Comparison of ENCODE assay signal across 17 cellular contexts in the genomic region with DNA sequence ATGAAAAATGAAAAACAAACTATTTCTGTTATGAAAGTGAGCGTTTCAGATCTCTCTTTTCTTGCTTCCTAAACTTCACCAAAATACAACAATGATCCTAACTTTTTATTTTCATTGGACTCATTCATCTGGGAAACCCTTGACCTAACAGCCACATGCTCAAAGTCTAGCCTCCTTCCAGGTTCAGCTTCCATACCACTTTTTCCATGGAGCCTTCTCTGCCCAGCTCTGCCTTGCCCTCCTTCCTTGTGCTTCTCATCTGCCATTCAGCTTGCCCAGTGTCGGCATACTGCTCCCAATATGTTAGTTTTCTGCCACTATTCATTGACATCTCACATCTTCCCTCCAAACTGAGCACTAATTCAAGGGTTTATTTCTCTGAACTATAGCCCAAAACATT.
A peak's percentile ranks its signal among the peaks of the same experiment; 100 is the strongest.
DNase-seq lines count a peak whose midpoint lies in the region; ATAC-seq and TF ChIP-seq lines count a peak whose summit lies in the region.
"Had no signal": no experiment of that assay in that cellular context is flagged by ENCODE, and none has a peak within 500 bp of the region (broad histone marks: within the 10 kb centered on the region; RNA-seq: fewer than 3 reads in every experiment).

No MANE protein-coding gene starts in this region.

- H2BK15ac ChIP-seq in mesenchymal stem cell (ENCODE audit: low read depth, poor library complexity, severe bottlenecking), result no peak overlapping the region

- H3K9ac ChIP-seq in mammary epithelial cell (ENCODE audit: insufficient read depth, low read length), result no peak overlapping the region
- no peak overlapping the region for H3K9ac ChIP-seq in mesenchymal stem cell (ENCODE audit: low read length)

- DNase-seq in NCI-H226, result peak; percentile 16
- peak; percentile 78 for DNase-seq in mammary epithelial cell
- peak; percentile 22 for DNase-seq in mesenchymal stem cell
- no peak for DNase-seq in activated CD4-positive, alpha-beta memory T cell treated with anti-CD3 and anti-CD28 coated beads for 36 hours
- DNase-seq in activated naive CD4-positive, alpha-beta T cell treated with anti-CD3 and anti-CD28 coated beads for 36 hours, result no peak
- DNase-seq in COR-L47 (lab: John Stamatoyannopoulos, UW), result no peak
- DNase-seq: activated CD4-positive, alpha-beta T cell treated with anti-CD3 and anti-CD28 coated beads, Interleukin-2, amount 10 ng/mL, durations not matched to agents 24 days and 14 days; activated naive CD4-positive, alpha-beta T cell treated with Interleukin-2 at 50 U/mL for 16 hours; CD8-positive, alpha-beta memory T cell; H7; KBM-7; NCI-H774; stimulated activated naive CD8-positive, alpha-beta T cell treated with anti-CD3 and anti-CD28 coated beads, Interleukin-15, Interleukin-2, amounts not matched to agents 100 U/mL and 50 U/mL, for 24 hours had no signal

- no peaks in the 10 kb centered on the region for H3K79me1 ChIP-seq in mesenchymal stem cell (replicated peaks; ENCODE audit: low read length, poor library complexity, severe bottlenecking)

- H2BK12ac ChIP-seq in mesenchymal stem cell (ENCODE audit: low read length in 2 of 2), result no peak overlapping the region

- no peak overlapping the region for H3K18ac ChIP-seq in mesenchymal stem cell (ENCODE audit: low read depth in 1 of 2, low read length in 2 of 2)

- no peak overlapping the region for H3K14ac ChIP-seq in mesenchymal stem cell (ENCODE audit: low read length in 2 of 2)

- in situ Hi-C loops in mammary epithelial cell (cut with MboI; ENCODE audit: low sequenced_read_pairs in 2 of 2), result loop anchor here (10.0 to 25.0 kb wide), 2 partner anchors 359 to 529 kb away; no protein-coding TSS in a partner anchor

- no peak overlapping the region for H4K91ac ChIP-seq in mesenchymal stem cell (ENCODE audit: low read length)

- H3K27me3 Mint-ChIP-seq in activated CD4-positive, alpha-beta memory T cell treated with anti-CD3 and anti-CD28 coated beads for 36 hours, result no peaks in the 10 kb centered on the region
- H3K27me3 Mint-ChIP-seq in activated naive CD4-positive, alpha-beta T cell treated with anti-CD3 and anti-CD28 coated beads for 36 hours (ENCODE audit: low read depth), result peaks cover 7% of the 10 kb centered on the region
- H3K27me3 Mint-ChIP-seq: activated CD4-positive, alpha-beta T cell treated with anti-CD3 and anti-CD28 coated beads, Interleukin-2, amount 10 ng/mL, durations not matched to agents 24 days and 14 days had no signal

- CTCF ChIA-PET in mammary epithelial cell (lab: Charles Lee; ENCODE audit: low non-redundant PET), result no interaction called here
- CTCF ChIA-PET in activated CD4-positive, alpha-beta memory T cell treated with anti-CD3 and anti-CD28 coated beads for 36 hours (lab: Charles Lee), result no interaction called here
- CTCF ChIA-PET in activated naive CD4-positive, alpha-beta T cell treated with anti-CD3 and anti-CD28 coated beads for 36 hours (lab: Charles Lee), result interaction anchor here (0.6 kb wide), 1 partner anchor 531 kb away, joined by 4 read pairs; no protein-coding TSS in a partner anchor

- H3K79me2 ChIP-seq in mammary epithelial cell (ENCODE audit: insufficient read depth, low read length), result no peaks in the 10 kb centered on the region

- H3K23ac ChIP-seq in mesenchymal stem cell (ENCODE audit: low read length in 2 of 2), result no peak overlapping the region

- H3K27me3 ChIP-seq in mammary epithelial cell (ENCODE audit: insufficient read depth, low read length) (no peaks in the 10 kb centered on the region), mesenchymal stem cell (ENCODE audit: control insufficient read depth in 1 of 2, insufficient read depth in 1 of 2, low read length in 2 of 2) (no peaks in the 10 kb centered on the region)
- H3K27me3 ChIP-seq: gastroesophageal sphincter, right atrium auricular region had no signal

- WGBS in mammary epithelial cell (ENCODE audit: low coverage, missing lambda C conversion rate), result 17% methylated on average over 2 of the region's 2 CpGs
- 29% methylated on average over 2 of the region's 2 CpGs for WGBS in mesenchymal stem cell

- H3K4me1 Mint-ChIP-seq in activated CD4-positive, alpha-beta memory T cell treated with anti-CD3 and anti-CD28 coated beads for 36 hours (ENCODE audit: low read depth), result no peaks in the 10 kb centered on the region
- no peaks in the 10 kb centered on the region for H3K4me1 Mint-ChIP-seq in activated naive CD4-positive, alpha-beta T cell treated with anti-CD3 and anti-CD28 coated beads for 36 hours (ENCODE audit: low read depth)
- H3K4me1 Mint-ChIP-seq: activated CD4-positive, alpha-beta T cell treated with anti-CD3 and anti-CD28 coated beads, Interleukin-2, amount 10 ng/mL, durations not matched to agents 24 days and 14 days; CD8-positive, alpha-beta memory T cell had no signal

- H3K4me1 ChIP-seq in mammary epithelial cell (ENCODE audit: insufficient read depth, low read length) (peaks cover 35% of the 10 kb centered on the region), mesenchymal stem cell (ENCODE audit: control insufficient read depth, insufficient read depth, low read depth, low read length) (peaks cover 2% of the 10 kb centered on the region)
- H3K4me1 ChIP-seq: gastroesophageal sphincter, right atrium auricular region had no signal

- dilution Hi-C loops in mammary epithelial cell (cut with HindIII; ENCODE audit: low sequenced_read_pairs), result loop anchor here (25.0 kb wide), 1 partner anchor 359 kb away; no protein-coding TSS in a partner anchor

- POLR2A ChIA-PET in activated CD4-positive, alpha-beta memory T cell treated with anti-CD3 and anti-CD28 coated beads for 36 hours (lab: Charles Lee), result no interaction called here

- H3K36me3 ChIP-seq in mammary epithelial cell (ENCODE audit: insufficient read depth, low read length) (no peaks in the 10 kb centered on the region), mesenchymal stem cell (ENCODE audit: control insufficient read depth in 1 of 2, insufficient read depth in 2 of 2, low read depth in 1 of 2, low read length in 2 of 2) (no peaks in the 10 kb centered on the region)
- H3K36me3 ChIP-seq: gastroesophageal sphincter, right atrium auricular region had no signal

- H3K9me3 Mint-ChIP-seq in activated CD4-positive, alpha-beta memory T cell treated with anti-CD3 and anti-CD28 coated beads for 36 hours, result no peaks in the 10 kb centered on the region
- H3K9me3 Mint-ChIP-seq in activated naive CD4-positive, alpha-beta T cell treated with anti-CD3 and anti-CD28 coated beads for 36 hours, result peaks cover 3% of the 10 kb centered on the region
- H3K9me3 Mint-ChIP-seq: activated CD4-positive, alpha-beta T cell treated with anti-CD3 and anti-CD28 coated beads, Interleukin-2, amount 10 ng/mL, durations not matched to agents 24 days and 14 days had no signal

- H3K27ac Mint-ChIP-seq in activated CD4-positive, alpha-beta memory T cell treated with anti-CD3 and anti-CD28 coated beads for 36 hours, result no peak overlapping the region
- no peak overlapping the region for H3K27ac Mint-ChIP-seq in activated naive CD4-positive, alpha-beta T cell treated with anti-CD3 and anti-CD28 coated beads for 36 hours
- H3K27ac Mint-ChIP-seq: activated CD4-positive, alpha-beta T cell treated with anti-CD3 and anti-CD28 coated beads, Interleukin-2, amount 10 ng/mL, durations not matched to agents 24 days and 14 days; CD8-positive, alpha-beta memory T cell had no signal

- H3K4me3 ChIP-seq in mammary epithelial cell (replicated peaks in 1 of 3; ENCODE audit: insufficient read depth in 1 of 3, low read depth in 2 of 3, low read length in 3 of 3) (no peak overlapping the region), mesenchymal stem cell (ENCODE audit: insufficient read depth in 1 of 2, low read depth in 1 of 2, low read length in 2 of 2) (no peak overlapping the region)
- H3K4me3 ChIP-seq: gastroesophageal sphincter, right atrium auricular region had no signal

- H2AFZ ChIP-seq in mammary epithelial cell (ENCODE audit: low read depth, low read length), result peak overlapping the region; percentile 41
- H2AFZ ChIP-seq in mesenchymal stem cell (ENCODE audit: low read depth, low read length), result no peak overlapping the region

- no peak overlapping the region for H2BK5ac ChIP-seq in mesenchymal stem cell (ENCODE audit: low read depth, low read length, poor library complexity, severe bottlenecking)

- no peaks in the 10 kb centered on the region for H4K20me1 ChIP-seq in mammary epithelial cell (ENCODE audit: insufficient read depth, low read length)

- H3K4me2 ChIP-seq in mammary epithelial cell (ENCODE audit: insufficient read depth, low read depth, low read length), result peak overlapping the region; percentile 40
- H3K4me2 ChIP-seq in mesenchymal stem cell (ENCODE audit: low read length, poor library complexity, severe bottlenecking), result no peak overlapping the region

- H4K8ac ChIP-seq in mesenchymal stem cell (ENCODE audit: low read length), result no peak overlapping the region

- H3K4ac ChIP-seq in mesenchymal stem cell (ENCODE audit: low read depth in 1 of 2, low read length in 2 of 2), result no peak overlapping the region

- peak overlapping the region; percentile 81 for H3K27ac ChIP-seq in mammary epithelial cell (ENCODE audit: insufficient read depth, low read depth, low read length)
- H3K27ac ChIP-seq in mesenchymal stem cell (ENCODE audit: low read length, poor library complexity, severe bottlenecking), result peak overlapping the region; percentile 12
- H3K27ac ChIP-seq: gastroesophageal sphincter, right atrium auricular region had no signal

- no peak overlapping the region for H2BK120ac ChIP-seq in mesenchymal stem cell (ENCODE audit: low read depth, low read length)

- no peak overlapping the region for H3K4me3 Mint-ChIP-seq in activated CD4-positive, alpha-beta memory T cell treated with anti-CD3 and anti-CD28 coated beads for 36 hours
- no peak overlapping the region for H3K4me3 Mint-ChIP-seq in activated naive CD4-positive, alpha-beta T cell treated with anti-CD3 and anti-CD28 coated beads for 36 hours
- H3K4me3 Mint-ChIP-seq: activated CD4-positive, alpha-beta T cell treated with anti-CD3 and anti-CD28 coated beads, Interleukin-2, amount 10 ng/mL, durations not matched to agents 24 days and 14 days; CD8-positive, alpha-beta memory T cell had no signal

- H3K9me3 ChIP-seq in mammary epithelial cell (replicated peaks; ENCODE audit: insufficient read depth, low read length) (no peaks in the 10 kb centered on the region), mesenchymal stem cell (ENCODE audit: control insufficient read depth, low read length) (no peaks in the 10 kb centered on the region)
- H3K9me3 ChIP-seq: gastroesophageal sphincter, right atrium auricular region had no signal

- TSS peak; percentile 60 for BruUV-seq in mammary epithelial cell (replicated peaks; lab: Mats Ljungman, UMichigan)

- intact Hi-C loops in mammary epithelial cell (cut with micrococcal nuclease), result loop anchor here (1.0 to 5.0 kb wide), 5 partner anchors 31 to 236 kb away; no protein-coding TSS in a partner anchor
- intact Hi-C loops in activated CD4-positive, alpha-beta memory T cell treated with anti-CD3 and anti-CD28 coated beads for 36 hours (cut with micrococcal nuclease), result no loop called here
- intact Hi-C loops in activated naive CD4-positive, alpha-beta T cell treated with anti-CD3 and anti-CD28 coated beads for 36 hours (cut with micrococcal nuclease), result no loop called here

- no peak overlapping the region for H2AK5ac ChIP-seq in mesenchymal stem cell (ENCODE audit: low read length, severe bottlenecking)

- H3K36me3 Mint-ChIP-seq in activated CD4-positive, alpha-beta memory T cell treated with anti-CD3 and anti-CD28 coated beads for 36 hours, result no peaks in the 10 kb centered on the region
- no peaks in the 10 kb centered on the region for H3K36me3 Mint-ChIP-seq in activated naive CD4-positive, alpha-beta T cell treated with anti-CD3 and anti-CD28 coated beads for 36 hours (ENCODE audit: low read depth)
- H3K36me3 Mint-ChIP-seq: CD8-positive, alpha-beta memory T cell had no signal

- no peak for TF ChIP-seq CTCF in mammary epithelial cell (conservative IDR thresholded peaks at IDR 0.05 in 1 of 2, IDR thresholded peaks at IDR 0.05 in 1 of 2; ENCODE audit: extremely low read depth in 1 of 2, insufficient read depth in 1 of 2, low read depth in 1 of 2, low read length in 2 of 2)

- ATAC-seq in GM19351 (IDR thresholded peaks at IDR 0.05; ENCODE audit: unreplicated experiment) (peak; percentile 10), GM18868 (IDR thresholded peaks at IDR 0.05; ENCODE audit: unreplicated experiment) (no peak)
- ATAC-seq: gastroesophageal sphincter; stimulated activated naive CD8-positive, alpha-beta T cell treated with anti-CD3 and anti-CD28 coated beads, Interleukin-15, Interleukin-2, amounts not matched to agents 100 U/mL and 50 U/mL, for 24 hours had no signal

Comparison
In these comparisons a context has a peak if more than half of its experiments do, and no peak if none do; other contexts are left out.
1. DNase-seq: peak in NCI-H226 (single experiment), mammary epithelial cell (single experiment) and mesenchymal stem cell (single experiment); none in activated CD4-positive, alpha-beta memory T cell treated with anti-CD3 and anti-CD28 coated beads for 36 hours (single experiment), activated naive CD4-positive, alpha-beta T cell treated with anti-CD3 and anti-CD28 coated beads for 36 hours (single experiment) and COR-L47 (single experiment).